In the genomic region with DNA sequence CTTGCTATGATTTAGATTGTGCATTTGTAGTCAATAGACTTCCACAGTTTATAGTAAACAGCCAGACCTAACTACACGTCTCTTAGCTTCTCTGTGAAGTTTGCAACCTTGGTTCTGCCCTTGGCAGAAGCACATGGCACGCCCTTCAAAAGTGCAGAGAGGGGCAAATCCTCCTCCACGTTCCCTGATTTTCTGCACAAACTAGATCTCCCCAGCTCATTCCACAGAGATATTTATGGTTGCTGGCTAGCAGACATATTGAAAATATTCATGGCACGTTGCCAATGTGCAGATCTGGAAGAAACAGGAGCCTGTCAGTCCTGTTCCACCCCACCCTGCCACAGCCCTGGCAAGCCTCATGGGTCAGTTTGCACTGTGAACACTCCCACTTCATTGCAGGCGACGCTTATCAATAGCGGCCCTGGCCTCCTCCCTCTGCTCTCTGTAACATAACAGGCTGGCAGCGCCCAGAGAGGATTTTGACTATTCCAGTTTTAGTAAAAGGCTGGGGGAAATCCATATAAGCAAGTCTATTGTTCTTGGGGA, we compare ENCODE assay signal across 9 cellular contexts. TPM values are rescaled to one million over a fixed set of nuclear protein-coding genes. Genes with fewer than 3 reads are reported as not detected.
A peak's percentile ranks its signal among the peaks of the same experiment; 100 is the strongest.
DNase-seq lines count a peak whose midpoint lies in the region; ATAC-seq and TF ChIP-seq lines count a peak whose summit lies in the region.
"Had no signal": no experiment of that assay in that cellular context is flagged by ENCODE, and none has a peak within 500 bp of the region (broad histone marks: within the 10 kb centered on the region; RNA-seq: fewer than 3 reads in every experiment).

No MANE protein-coding gene starts in this region.

- peak; percentile 84 for DNase-seq in LoVo (ENCODE audit: low spot score)
- DNase-seq in iris pigment epithelial cell (ENCODE audit: low read depth), result peak; percentile 52
- peak; percentile 91 for DNase-seq in stomach
- DNase-seq in activated T-cell treated with anti-CD3 and anti-CD28 coated beads, Interleukin-2, amount 50 U/mL, for 4 hours, result no peak
- DNase-seq in endodermal cell, result no peak

- peaks cover 28 to 99% (median 63%) of the 10 kb centered on the region in 4 donors for H3K4me1 ChIP-seq in stomach
- H3K4me1 ChIP-seq in endodermal cell (ENCODE audit: control insufficient read depth, insufficient read depth, low read length), result peaks cover 8% of the 10 kb centered on the region

- H3K4me3 Mint-ChIP-seq in activated T-helper 17 cell treated with anti-CD3 and anti-CD28 coated beads, Interleukin-2, amount 50 U/mL, for 72 hours, result no peak overlapping the region
- no peak overlapping the region for H3K4me3 Mint-ChIP-seq in activated T-cell treated with anti-CD3 and anti-CD28 coated beads, Interleukin-2, amount 50 U/mL, for 4 hours
- no peak overlapping the region for H3K4me3 Mint-ChIP-seq in endodermal cell

- no peaks in the 10 kb centered on the region for H3K36me3 Mint-ChIP-seq in activated T-helper 17 cell treated with anti-CD3 and anti-CD28 coated beads, Interleukin-2, amount 50 U/mL, for 72 hours (ENCODE audit: low read depth)
- no peaks in the 10 kb centered on the region for H3K36me3 Mint-ChIP-seq in activated T-cell treated with anti-CD3 and anti-CD28 coated beads, Interleukin-2, amount 50 U/mL, for 4 hours (ENCODE audit: insufficient read depth)
- H3K36me3 Mint-ChIP-seq in endodermal cell (ENCODE audit: low read depth), result no peaks in the 10 kb centered on the region

- H3K9me3 Mint-ChIP-seq in activated T-helper 17 cell treated with anti-CD3 and anti-CD28 coated beads, Interleukin-2, amount 50 U/mL, for 72 hours, result no peaks in the 10 kb centered on the region
- H3K9me3 Mint-ChIP-seq in activated T-cell treated with anti-CD3 and anti-CD28 coated beads, Interleukin-2, amount 50 U/mL, for 4 hours, result no peaks in the 10 kb centered on the region
- no peaks in the 10 kb centered on the region for H3K9me3 Mint-ChIP-seq in endodermal cell

- peak overlapping the region; percentile 31 for H3K27ac Mint-ChIP-seq in activated T-helper 17 cell treated with anti-CD3 and anti-CD28 coated beads, Interleukin-2, amount 50 U/mL, for 72 hours
- H3K27ac Mint-ChIP-seq in endodermal cell, result no peak overlapping the region

- H3K36me3 ChIP-seq in stomach, result no peaks in the 10 kb centered on the region
- no peaks in the 10 kb centered on the region for H3K36me3 ChIP-seq in endodermal cell (ENCODE audit: control insufficient read depth, insufficient read depth, low read length)

- no peaks in the 10 kb centered on the region for H3K27me3 ChIP-seq in stomach
- peaks cover 19% of the 10 kb centered on the region for H3K27me3 ChIP-seq in endodermal cell (ENCODE audit: control insufficient read depth, insufficient read depth, low read length, poor library complexity, severe bottlenecking)

- H3K9ac ChIP-seq in endodermal cell (ENCODE audit: extremely low read depth, low read length, poor library complexity, severe bottlenecking), result no peak overlapping the region

- no peak overlapping the region for H3K4me3 ChIP-seq in stomach
- no peak overlapping the region for H3K4me3 ChIP-seq in endodermal cell (ENCODE audit: low read length)
- H3K4me3 ChIP-seq: coronary artery had no signal

- intact Hi-C loops in stomach (cut with DNase I; ENCODE audit: low total_unique reads), result no loop called here

- H3K27ac ChIP-seq in stomach, result peak overlapping the region; percentile 72 to 99 (median 80)
- no peak overlapping the region for H3K27ac ChIP-seq in endodermal cell (ENCODE audit: low read depth, low read length)

- H3K4me1 Mint-ChIP-seq in activated T-helper 17 cell treated with anti-CD3 and anti-CD28 coated beads, Interleukin-2, amount 50 U/mL, for 72 hours, result peaks cover 26% of the 10 kb centered on the region
- H3K4me1 Mint-ChIP-seq in activated T-cell treated with anti-CD3 and anti-CD28 coated beads, Interleukin-2, amount 50 U/mL, for 4 hours (ENCODE audit: low read depth), result peaks cover 10% of the 10 kb centered on the region
- peaks cover 27% of the 10 kb centered on the region for H3K4me1 Mint-ChIP-seq in endodermal cell

- no peaks in the 10 kb centered on the region for H3K9me3 ChIP-seq in stomach
- no peaks in the 10 kb centered on the region for H3K9me3 ChIP-seq in endodermal cell (ENCODE audit: control insufficient read depth, low read length)

- no peak for ATAC-seq in activated T-helper 17 cell treated with anti-CD3 and anti-CD28 coated beads, Interleukin-2, amount 50 U/mL, for 72 hours (replicated peaks)
- no peak for ATAC-seq in GM19395 (IDR thresholded peaks at IDR 0.05; ENCODE audit: unreplicated experiment)
- no peak for ATAC-seq in GM21360 (IDR thresholded peaks at IDR 0.05; ENCODE audit: unreplicated experiment)
- no peak for ATAC-seq in activated T-cell treated with anti-CD3 and anti-CD28 coated beads, Interleukin-2, amount 50 U/mL, for 4 hours

- no peak for TF ChIP-seq POLR2A in stomach (IDR thresholded peaks at IDR 0.05)

- no peak for TF ChIP-seq EP300 in stomach (IDR thresholded peaks at IDR 0.05)

- no peaks in the 10 kb centered on the region for H3K27me3 Mint-ChIP-seq in activated T-helper 17 cell treated with anti-CD3 and anti-CD28 coated beads, Interleukin-2, amount 50 U/mL, for 72 hours
- no peaks in the 10 kb centered on the region for H3K27me3 Mint-ChIP-seq in activated T-cell treated with anti-CD3 and anti-CD28 coated beads, Interleukin-2, amount 50 U/mL, for 4 hours (ENCODE audit: low read depth)
- peaks cover 33% of the 10 kb centered on the region for H3K27me3 Mint-ChIP-seq in endodermal cell (ENCODE audit: insufficient read depth)

- 21 to 39% (median 29%) methylated on average over 8 of the region's 8 CpGs for WGBS in stomach, 5 donors
- 79 to 92% methylated on average over 3 to 8 of the region's 8 CpGs for WGBS in endodermal cell (ENCODE audit: insufficient coverage in 1 of 2, insufficient read length in 1 of 2), 2 experiments

- TF ChIP-seq CTCF in stomach (IDR thresholded peaks at IDR 0.05) (no peak), endodermal cell (conservative IDR thresholded peaks at IDR 0.05) (no peak)

RNA-seq across cellular contexts. Expression of gene LGALS3, which starts 6.5 kb away (rescaled TPM):
- total RNA-seq in activated T-helper 17 cell treated with anti-CD3 and anti-CD28 coated beads, Interleukin-2, amount 50 U/mL, for 72 hours, result 100 to 1,000 TPM in 1 of 2 donors, 10 to 100 TPM in 1; 63.4 to 258 TPM
- 100 to 1,000 TPM; 163 to 275 (median 222) TPM for total RNA-seq in stomach
- polyA plus RNA-seq in stomach, result 100 to 1,000 TPM; 415 to 676 (median 423) TPM
- 10 to 100 TPM in 2 of 3 donors, 1 to 10 TPM in 1; 7.3 to 18.9 (median 12.2) TPM for total RNA-seq in activated T-cell treated with anti-CD3 and anti-CD28 coated beads, Interleukin-2, amount 50 U/mL, for 4 hours
- total RNA-seq in endodermal cell, result 1 to 10 TPM; 1.0 to 2.0 TPM
- 2.7 TPM for polyA plus RNA-seq in endodermal cell (2013, experiment 1 of 2)
- 3.9 TPM for polyA plus RNA-seq in endodermal cell (2013, experiment 2 of 2)

Comparison
In these comparisons a context has a peak if more than half of its experiments do, and no peak if none do; other contexts are left out.
1. DNase-seq: peak in LoVo (single experiment), iris pigment epithelial cell (single experiment) and stomach (single experiment); none in activated T-cell treated with anti-CD3 and anti-CD28 coated beads, Interleukin-2, amount 50 U/mL, for 4 hours (single experiment) and endodermal cell (single experiment).